8 cellular contexts compared by ENCODE assay signal in genomic region chr2:84022810-84023431, GRCh38.
DNase-seq lines count a peak whose midpoint lies in the region; ATAC-seq and TF ChIP-seq lines count a peak whose summit lies in the region.

No MANE protein-coding gene starts in this region.

- H3K4me3 ChIP-seq in left ventricle myocardium inferior (no peak overlapping the region), right cardiac atrium (ENCODE audit: low read length) (no peak overlapping the region), esophagus squamous epithelium (no peak overlapping the region), prostate gland (no peak overlapping the region)

- DNase-seq in left ventricle myocardium inferior (no peak), right cardiac atrium (no peak), HuH-7.5 (ENCODE audit: low spot score) (peak; percentile 20), RPMI7951 (ENCODE audit: low read depth) (peak; percentile 56), esophagus squamous epithelium (lab: John Stamatoyannopoulos, UW) (no peak), prostate gland (ENCODE audit: low spot score) (peak; percentile 25), activated T-cell treated with anti-CD3 and anti-CD28 coated beads for 4 hours (no peak)

- peaks cover 9% of the 10 kb centered on the region for H3K27me3 ChIP-seq in left ventricle myocardium inferior (ENCODE audit: low read depth)
- H3K27me3 ChIP-seq in right cardiac atrium (ENCODE audit: control insufficient read depth, insufficient read depth) = no peaks in the 10 kb centered on the region
- H3K27me3 ChIP-seq in esophagus squamous epithelium = no peaks in the 10 kb centered on the region
- no peaks in the 10 kb centered on the region for H3K27me3 ChIP-seq in prostate gland (replicated peaks; ENCODE audit: insufficient read depth)

- ATAC-seq in right cardiac atrium = no peak
- no peak for ATAC-seq in HG02571 (IDR thresholded peaks at IDR 0.05; ENCODE audit: unreplicated experiment)

- intact Hi-C loops in left ventricle myocardium inferior (cut with micrococcal nuclease) (loop anchor here (10.0 kb wide), 1 partner anchor 282 kb away; no protein-coding TSS in a partner anchor), right cardiac atrium (cut with DNase I) (loop anchor here in 1 of 4 donors (10.0 kb wide), 1 partner anchor 282 kb away; no protein-coding TSS in a partner anchor), esophagus squamous epithelium (cut with DNase I) (loop anchor here (10.0 kb wide), 1 partner anchor 282 kb away; no protein-coding TSS in a partner anchor), prostate gland (cut with DNase I) (no loop called here)

- no peak for TF ChIP-seq POLR2A in esophagus squamous epithelium (IDR thresholded peaks at IDR 0.05)
- no peak for TF ChIP-seq POLR2A in prostate gland (IDR thresholded peaks at IDR 0.05)

- WGBS in right cardiac atrium = 40% methylated on average over 5 of the region's 5 CpGs
- 28 to 38% methylated on average over 5 of the region's 5 CpGs for WGBS in esophagus squamous epithelium, 2 donors
- 49% methylated on average over 5 of the region's 5 CpGs for WGBS in prostate gland

- TF ChIP-seq CTCF in left ventricle myocardium inferior (IDR thresholded peaks at IDR 0.05; ENCODE audit: borderline replicate concordance) (peak; percentile 70), esophagus squamous epithelium (IDR thresholded peaks at IDR 0.05) (peak in 5 of 6 experiments; percentile 43 to 60 (median 49)), prostate gland (IDR thresholded peaks at IDR 0.05) (peak in 3 of 4 experiments; percentile 41 to 58 (median 52))

- H3K36me3 ChIP-seq in left ventricle myocardium inferior (no peaks in the 10 kb centered on the region), esophagus squamous epithelium (no peaks in the 10 kb centered on the region), prostate gland (no peaks in the 10 kb centered on the region)

- H3K4me1 ChIP-seq in left ventricle myocardium inferior (no peaks in the 10 kb centered on the region), right cardiac atrium (ENCODE audit: control insufficient read depth, insufficient read depth, low read length) (no peaks in the 10 kb centered on the region), esophagus squamous epithelium (no peaks in the 10 kb centered on the region), prostate gland (replicated peaks) (no peaks in the 10 kb centered on the region)

- H3K9me3 ChIP-seq in left ventricle myocardium inferior (replicated peaks) (no peaks in the 10 kb centered on the region), right cardiac atrium (ENCODE audit: control insufficient read depth, low read length) (no peaks in the 10 kb centered on the region), esophagus squamous epithelium (no peaks in the 10 kb centered on the region), prostate gland (no peaks in the 10 kb centered on the region)

- H3K27ac ChIP-seq in left ventricle myocardium inferior (replicated peaks) (no peak overlapping the region), right cardiac atrium (ENCODE audit: low read length) (no peak overlapping the region), esophagus squamous epithelium (no peak overlapping the region), prostate gland (no peak overlapping the region)

Comparison
In these comparisons a context has a peak if more than half of its experiments do, and no peak if none do; other contexts are left out.
1. DNase-seq: peak in HuH-7.5 (single experiment), RPMI7951 (single experiment) and prostate gland (single experiment); none in left ventricle myocardium inferior (single experiment), right cardiac atrium (0 of 3), esophagus squamous epithelium (single experiment) and activated T-cell treated with anti-CD3 and anti-CD28 coated beads for 4 hours (single experiment).
2. Peak in every context shown above with its lines, with median percentiles within 50 percentile points of each other: CTCF ChIP-seq.